26 cellular contexts compared by ENCODE assay signal in the genomic region with DNA sequence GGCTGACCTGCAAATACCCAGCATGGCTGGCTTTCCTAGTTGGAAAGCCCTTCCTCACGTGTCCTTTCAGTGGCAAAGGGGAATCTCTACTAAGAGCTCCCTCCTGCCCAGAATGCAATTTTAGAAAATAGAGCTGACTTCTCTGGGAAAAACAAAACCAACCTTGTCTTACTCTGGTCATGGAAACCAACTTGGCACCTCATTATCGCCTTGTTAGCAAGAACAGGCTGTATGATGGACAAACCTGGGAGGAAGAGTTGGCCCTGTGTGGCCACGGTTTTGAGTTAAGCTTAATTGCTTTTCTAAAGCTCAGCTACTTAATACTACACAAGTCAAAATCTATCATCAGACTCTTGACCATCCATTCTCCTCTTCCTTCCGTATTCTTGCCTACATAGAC.
"Had no signal": no experiment of that assay in that cellular context is flagged by ENCODE, and none has a peak within 500 bp of the region (broad histone marks: within the 10 kb centered on the region; RNA-seq: fewer than 3 reads in every experiment).

No MANE protein-coding gene starts in this region.

- H3K9me3 ChIP-seq: esophagus muscularis mucosa, gastroesophageal sphincter, lower lobe of right lung, ovary, prostate gland, sigmoid colon, stomach had no signal

- H3K27me3 ChIP-seq: esophagus muscularis mucosa, gastroesophageal sphincter, neural progenitor cell, ovary, sigmoid colon, stomach had no signal

- H3K36me3 ChIP-seq: esophagus muscularis mucosa, gastroesophageal sphincter, lower lobe of right lung, neural progenitor cell, ovary, prostate gland, sigmoid colon, stomach had no signal

- H3K4me1 ChIP-seq: lower lobe of right lung, neural progenitor cell, prostate gland, stomach had no signal

- DNase-seq: central memory CD4-positive, alpha-beta T cell; effector CD8-positive, alpha-beta T cell; glutamatergic neuron; hippocampal formation; kidney glomerular epithelial cell; lower lobe of right lung; midbrain; ovary; retina; sigmoid colon; stimulated activated CD4-positive, alpha-beta T cell treated with anti-CD3 and anti-CD28 coated beads, Interleukin-2, amount 100 ng/mL, for 24 hours; stimulated activated naive CD4-positive, alpha-beta T cell; stomach; substantia nigra; trophoblast cell had no signal

- FAIRE-seq: endometrium, islet of Langerhans had no signal

- ATAC-seq: gastroesophageal sphincter; left lobe of liver; lower lobe of right lung; natural killer cell treated with Interleukin-12 subunit alpha and Interleukin-12 subunit beta and Interleukin-15 and Interleukin-18, amount 100 ng/mL, for 72 hours had no signal

- H3K4me3 ChIP-seq: coronary artery, esophagus muscularis mucosa, gastroesophageal sphincter, lower lobe of right lung, neural progenitor cell, ovary, prostate gland, sigmoid colon, skin epidermis, stomach had no signal

- H3K27ac ChIP-seq: coronary artery, epithelial cell of prostate, esophagus muscularis mucosa, gastroesophageal sphincter, lower lobe of right lung, neural progenitor cell, ovary, prostate gland, sigmoid colon, skin epidermis, stomach had no signal
